In genomic region chr12:48815281-48816110, GRCh38 we compare ENCODE assay signal across 8 cellular contexts. TPM values are rescaled to one million over a fixed set of nuclear protein-coding genes. Genes with fewer than 3 reads are reported as not detected.
A peak's percentile ranks its signal among the peaks of the same experiment; 100 is the strongest.
DNase-seq lines count a peak whose midpoint lies in the region; ATAC-seq and TF ChIP-seq lines count a peak whose summit lies in the region.

No MANE protein-coding gene starts in this region.

- H3K4me1 ChIP-seq in thoracic aorta (ENCODE audit: control insufficient read depth in 1 of 2, low read depth in 2 of 2), result peaks cover 14 to 37% of the 10 kb centered on the region in 2 donors

- ATAC-seq in GM18502 (IDR thresholded peaks at IDR 0.05; ENCODE audit: poor library complexity, unreplicated experiment) (peak; percentile 24), HG03196 (IDR thresholded peaks at IDR 0.05; ENCODE audit: unreplicated experiment) (peak; percentile 27), esophagus mucosa (peak; percentile 79), thoracic aorta (ENCODE audit: insufficient number of reproducible peaks, low FRiP score, low read depth) (peak; percentile 59)

- peak overlapping the region; percentile 76 to 90 for H3K27ac ChIP-seq in thoracic aorta

- H3K27me3 ChIP-seq in thoracic aorta (replicated peaks; ENCODE audit: insufficient read depth), result no peaks in the 10 kb centered on the region

- H3K4me3 ChIP-seq in thoracic aorta, result peak overlapping the region; percentile 82

- DNase-seq in AG08396 (ENCODE audit: low spot score), result peak; percentile 88
- peak; percentile 64 to 74 for DNase-seq in NCI-H446 (lab: John Stamatoyannopoulos, UW)
- DNase-seq in activated T-cell treated with anti-CD3 and anti-CD28 coated beads for 1 hour (ENCODE audit: low read depth), result peak; percentile 11
- DNase-seq in mucosa of gallbladder (ENCODE audit: low spot score), result peak; percentile 84
- DNase-seq in thoracic aorta (ENCODE audit: low spot score), result peak; percentile 28

- no peak for TF ChIP-seq CTCF in thoracic aorta (IDR thresholded peaks at IDR 0.05)

- no peaks in the 10 kb centered on the region for H3K36me3 ChIP-seq in thoracic aorta

- no peaks in the 10 kb centered on the region for H3K9me3 ChIP-seq in thoracic aorta

RNA-seq across cellular contexts. Expression of gene CACNB3, which starts 2.8 kb away (rescaled TPM):
- total RNA-seq in esophagus mucosa (28.8 TPM), mucosa of gallbladder (43.1 TPM), thoracic aorta (10 to 100 TPM; 17.8 to 30.5 TPM)

RNA-seq across cellular contexts. Expression of gene ADCY6, which starts 26.6 kb away (rescaled TPM):
- total RNA-seq in esophagus mucosa, result 11.1 TPM
- total RNA-seq in mucosa of gallbladder, result 69.9 TPM
- total RNA-seq in thoracic aorta, result 100 to 1,000 TPM; 102 to 109 TPM

RNA-seq across cellular contexts. Expression of gene DDX23, which starts 36.5 kb away (rescaled TPM):
- 37.3 TPM for total RNA-seq in esophagus mucosa
- 85.1 TPM for total RNA-seq in mucosa of gallbladder
- 10 to 100 TPM; 53.7 to 92.6 TPM for total RNA-seq in thoracic aorta

RNA-seq across cellular contexts. Expression of gene RND1, which starts 50.2 kb away (rescaled TPM):
- 2.6 TPM for total RNA-seq in esophagus mucosa
- total RNA-seq in mucosa of gallbladder, result 14.6 TPM
- total RNA-seq in thoracic aorta, result 1 to 10 TPM; 1.8 to 2.6 TPM

Comparison
In these comparisons a context has a peak if more than half of its experiments do, and no peak if none do; other contexts are left out.
1. Peak in every context shown above with its lines: DNase-seq, ATAC-seq, H3K4me3 ChIP-seq and H3K27ac ChIP-seq.
2. DNase-seq: peak in every context shown above with its lines; median percentile 88 in AG08396; 84 in mucosa of gallbladder; 69 in NCI-H446; 28 in thoracic aorta; 11 in activated T-cell treated with anti-CD3 and anti-CD28 coated beads for 1 hour.
3. ATAC-seq: peak in every context shown above with its lines; median percentile 79 in esophagus mucosa; 59 in thoracic aorta; 27 in HG03196; 24 in GM18502.